ENCODE assay signal across 23 cellular contexts in the genomic region with DNA sequence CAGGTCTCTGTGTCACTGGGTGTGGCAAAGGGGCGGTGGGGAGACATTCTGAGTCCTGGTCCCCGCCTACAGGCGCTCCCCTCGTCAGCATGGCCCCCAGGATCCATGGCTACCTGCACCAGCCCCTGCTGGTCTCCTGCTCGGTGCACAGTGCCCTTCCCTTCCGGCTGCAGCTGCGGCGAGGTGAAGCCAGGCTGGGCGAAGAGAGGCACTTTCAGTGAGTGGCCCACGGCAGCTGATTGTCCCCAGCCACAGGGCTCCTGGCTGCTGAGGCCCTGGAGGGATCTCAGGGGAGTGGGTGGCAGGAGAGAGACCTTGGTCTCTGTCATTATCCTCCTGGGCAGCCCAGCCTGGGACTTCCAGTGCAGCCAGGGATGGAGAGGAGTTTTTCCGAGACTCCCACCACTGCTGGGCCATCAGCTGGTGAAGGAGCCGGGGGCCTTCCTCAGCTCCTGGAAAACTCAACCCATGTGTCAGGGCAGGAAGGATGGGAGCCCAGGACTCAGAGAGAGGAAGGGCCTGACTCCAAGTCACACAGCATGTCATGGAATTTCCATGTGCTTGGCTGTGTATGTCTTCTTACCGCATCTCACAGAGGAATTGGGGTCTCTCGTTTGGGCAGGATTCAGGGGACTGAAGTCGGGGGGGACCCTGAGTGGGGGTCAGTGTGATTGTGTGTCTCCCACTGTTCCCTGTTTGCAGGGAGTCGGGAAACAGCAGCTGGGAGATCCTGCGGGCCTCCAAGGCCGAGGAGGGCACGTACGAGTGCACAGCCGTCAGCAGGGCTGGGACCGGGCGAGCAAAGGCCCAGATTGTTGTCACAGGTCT. TPM values are rescaled to one million over a fixed set of nuclear protein-coding genes. Genes with fewer than 3 reads are reported as not detected.
"Had no signal": no experiment of that assay in that cellular context is flagged by ENCODE, and none has a peak within 500 bp of the region (broad histone marks: within the 10 kb centered on the region; RNA-seq: fewer than 3 reads in every experiment).

No MANE protein-coding gene starts in this region.

- H3K4me1 ChIP-seq: breast epithelium, left lung, upper lobe of left lung had no signal

- H3K4me3 ChIP-seq: breast epithelium, left lung, SK-N-MC, upper lobe of left lung had no signal

- H3K9me3 ChIP-seq: breast epithelium, left lung, upper lobe of left lung had no signal

- DNase-seq: activated B cell treated with CpG ODN at 0.5 μM for 24 hours; activated CD4-positive, alpha-beta T cell treated with anti-CD3 and anti-CD28 coated beads for 36 hours; activated CD4-positive, alpha-beta T cell treated with anti-CD3 and anti-CD28 coated beads, Interleukin-2, amount 50 U/mL, for 48 hours; activated CD8-positive, alpha-beta memory T cell treated with anti-CD3 and anti-CD28 coated beads, Interleukin-2, amount 50 U/mL, for 48 hours; activated effector memory CD4-positive, alpha-beta T cell treated with Interleukin-2 at 50 U/mL for 16 hours; activated naive CD4-positive, alpha-beta T cell treated with anti-CD3 and anti-CD28 coated beads for 36 hours; activated naive CD8-positive, alpha-beta T cell treated with anti-CD3 and anti-CD28 coated beads, Interleukin-2, amount 10 ng/mL, durations not matched to agents 7 days and 5 days; activated T-cell treated with anti-CD3 and anti-CD28 coated beads, Interleukin-2, amount 50 U/mL, for 48 hours; amniotic stem cell; cortex of kidney; endodermal cell; foreskin fibroblast; midbrain; stimulated activated CD4-positive, alpha-beta T cell treated with anti-CD3 and anti-CD28 coated beads, Interleukin-4, amount 100 ng/mL, for 24 hours; SW 1271; T-helper 17 cell; upper lobe of left lung had no signal

- H3K36me3 ChIP-seq: breast epithelium, left lung, upper lobe of left lung had no signal

- H3K27me3 ChIP-seq: upper lobe of left lung had no signal

- ATAC-seq: activated CD4-positive, alpha-beta T cell treated with anti-CD3 and anti-CD28 coated beads for 36 hours; left lung; T-helper 17 cell had no signal

- H3K27ac ChIP-seq: left lung, SK-N-MC, upper lobe of left lung had no signal

RNA-seq across cellular contexts. Expression of a gene that starts 37.4 kb away (rescaled TPM):
- total RNA-seq: activated B cell treated with CpG ODN at 0.5 μM for 24 hours; activated CD8-positive, alpha-beta memory T cell treated with anti-CD3 and anti-CD28 coated beads for 36 hours; activated naive CD4-positive, alpha-beta T cell treated with anti-CD3 and anti-CD28 coated beads for 36 hours; activated naive CD8-positive, alpha-beta T cell treated with anti-CD3 and anti-CD28 coated beads, Interleukin-2, amount 10 ng/mL, durations not matched to agents 7 days and 5 days; kidney epithelial cell had no signal
- polyA plus RNA-seq: fibroblast of lung had no signal
